In the genomic region with DNA sequence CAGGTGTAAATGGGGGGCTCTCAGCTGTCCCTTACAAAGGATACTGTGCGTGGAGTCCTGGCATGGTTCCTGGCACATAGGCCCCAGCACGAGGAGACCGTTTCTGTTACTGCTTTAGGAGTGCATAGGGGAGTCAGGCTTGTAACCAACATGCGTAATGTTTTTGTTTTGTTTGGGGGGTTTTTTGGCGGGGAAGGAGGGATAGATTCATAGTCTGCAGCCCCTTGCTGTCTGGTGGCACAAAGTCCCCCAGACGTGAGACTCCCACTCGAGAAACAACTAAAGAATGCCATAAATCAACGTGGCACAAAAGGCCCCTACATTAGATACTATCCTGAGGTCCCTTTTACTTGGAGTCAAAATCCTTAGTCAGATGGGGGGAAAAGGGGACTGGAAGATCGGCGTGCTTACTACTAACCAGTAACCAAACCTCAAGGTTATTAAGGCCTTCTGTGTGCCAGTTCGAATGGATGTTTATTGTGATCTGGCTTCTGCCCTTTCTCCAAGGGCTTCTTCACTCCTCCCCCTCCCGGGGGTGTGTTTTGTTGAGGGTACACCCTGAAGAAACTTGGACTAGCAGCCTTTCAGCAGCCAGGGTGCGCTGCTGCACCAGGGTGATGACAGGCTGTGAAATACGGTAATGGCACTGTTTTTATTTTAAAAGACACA, we compare ENCODE assay signal across 8 cellular contexts. TPM values are rescaled to one million over a fixed set of nuclear protein-coding genes. Genes with fewer than 3 reads are reported as not detected.
DNase-seq lines count a peak whose midpoint lies in the region; ATAC-seq and TF ChIP-seq lines count a peak whose summit lies in the region.

No MANE protein-coding gene starts in this region.

- WGBS in liver: under 1% methylated on average over 14 of the region's 14 CpGs

- POLR2A ChIA-PET in A673 (lab: Charles Lee; ENCODE audit: low non-redundant PET): no interaction called here
- POLR2A ChIA-PET in activated CD4-positive, alpha-beta T cell treated with anti-CD3 and anti-CD28 coated beads, Interleukin-2, amount 10 ng/mL, durations not matched to agents 7 days and 5 days (lab: Charles Lee): no interaction called here

- peak overlapping the region; percentile 99 for H3K27ac Mint-ChIP-seq in activated CD4-positive, alpha-beta T cell treated with anti-CD3 and anti-CD28 coated beads, Interleukin-2, amount 10 ng/mL, durations not matched to agents 7 days and 5 days
- peak overlapping the region; percentile 94 for H3K27ac Mint-ChIP-seq in dendritic cell treated with granulocyte-macrophage colony-stimulating factor and Interleukin-4, amounts not matched to agents 40 ng/mL and 50 ng/mL, for 4 days

- CTCF ChIA-PET in A673 (lab: Charles Lee): no interaction called here
- CTCF ChIA-PET in activated CD4-positive, alpha-beta T cell treated with anti-CD3 and anti-CD28 coated beads, Interleukin-2, amount 10 ng/mL, durations not matched to agents 7 days and 5 days (lab: Charles Lee): interaction anchor here (0.6 to 11.9 kb wide), 7 partner anchors 12 to 388 kb away, joined by 3 to 105 read pairs (median 3); a partner anchor contains a TSS

- H3K27me3 Mint-ChIP-seq in activated CD4-positive, alpha-beta T cell treated with anti-CD3 and anti-CD28 coated beads, Interleukin-2, amount 10 ng/mL, durations not matched to agents 7 days and 5 days: no peaks in the 10 kb centered on the region
- no peaks in the 10 kb centered on the region for H3K27me3 Mint-ChIP-seq in dendritic cell treated with granulocyte-macrophage colony-stimulating factor and Interleukin-4, amounts not matched to agents 40 ng/mL and 50 ng/mL, for 4 days

- H3K27me3 ChIP-seq in A673 (replicated peaks; ENCODE audit: insufficient read depth, low read depth, low read length, poor library complexity) (no peaks in the 10 kb centered on the region), liver (ENCODE audit: control insufficient read depth in 4 of 4, insufficient read depth in 4 of 4, low read length in 3 of 4) (no peaks in the 10 kb centered on the region)

- H3K9me3 ChIP-seq in A673 (ENCODE audit: low read depth, low read length, poor library complexity, severe bottlenecking): no peaks in the 10 kb centered on the region
- H3K9me3 ChIP-seq in liver (ENCODE audit: control insufficient read depth in 4 of 4, low read length in 3 of 4): no peaks in the 10 kb centered on the region

- peak; percentile 93 for TF ChIP-seq RAD21 in liver (IDR thresholded peaks at IDR 0.05)

- TF ChIP-seq CTCF in A673 (conservative IDR thresholded peaks at IDR 0.05; ENCODE audit: low read depth, low read length) (peak; percentile 94), liver (IDR thresholded peaks at IDR 0.05; ENCODE audit: low read depth, low read length, missing input control) (peak; percentile 80)

- ATAC-seq in GM18867 (IDR thresholded peaks at IDR 0.05; ENCODE audit: unreplicated experiment): peak; percentile 37
- ATAC-seq in HG03460 (IDR thresholded peaks at IDR 0.05; ENCODE audit: unreplicated experiment): peak; percentile 34

- H3K4me1 ChIP-seq in A673 (ENCODE audit: insufficient read depth, low read length, poor library complexity, severe bottlenecking): peaks cover 42% of the 10 kb centered on the region
- peaks cover 8 to 49% (median 39%) of the 10 kb centered on the region in 4 donors for H3K4me1 ChIP-seq in liver (ENCODE audit: control insufficient read depth in 4 of 4, insufficient read depth in 4 of 4, low read length in 3 of 4)

- H3K9ac ChIP-seq in liver (ENCODE audit: low read depth in 1 of 2, low read length in 2 of 2): peak overlapping the region; percentile 66 to 79

- H3K4me1 Mint-ChIP-seq in activated CD4-positive, alpha-beta T cell treated with anti-CD3 and anti-CD28 coated beads, Interleukin-2, amount 10 ng/mL, durations not matched to agents 7 days and 5 days: peaks cover 67% of the 10 kb centered on the region
- peaks cover 62% of the 10 kb centered on the region for H3K4me1 Mint-ChIP-seq in dendritic cell treated with granulocyte-macrophage colony-stimulating factor and Interleukin-4, amounts not matched to agents 40 ng/mL and 50 ng/mL, for 4 days (ENCODE audit: low read depth)

- peak overlapping the region; percentile 100 for H3K4me3 Mint-ChIP-seq in activated CD4-positive, alpha-beta T cell treated with anti-CD3 and anti-CD28 coated beads, Interleukin-2, amount 10 ng/mL, durations not matched to agents 7 days and 5 days
- peak overlapping the region; percentile 100 for H3K4me3 Mint-ChIP-seq in dendritic cell treated with granulocyte-macrophage colony-stimulating factor and Interleukin-4, amounts not matched to agents 40 ng/mL and 50 ng/mL, for 4 days

- H3K9me3 Mint-ChIP-seq in activated CD4-positive, alpha-beta T cell treated with anti-CD3 and anti-CD28 coated beads, Interleukin-2, amount 10 ng/mL, durations not matched to agents 7 days and 5 days: no peaks in the 10 kb centered on the region
- H3K9me3 Mint-ChIP-seq in dendritic cell treated with granulocyte-macrophage colony-stimulating factor and Interleukin-4, amounts not matched to agents 40 ng/mL and 50 ng/mL, for 4 days: no peaks in the 10 kb centered on the region

- H3K27ac ChIP-seq in A673 (ENCODE audit: low read depth, low read length, poor library complexity, severe bottlenecking): peak overlapping the region; percentile 97
- peak overlapping the region; percentile 80 to 85 for H3K27ac ChIP-seq in liver (ENCODE audit: low read depth in 1 of 2, low read length in 2 of 2)

- peaks cover 31% of the 10 kb centered on the region for H3K36me3 Mint-ChIP-seq in activated CD4-positive, alpha-beta T cell treated with anti-CD3 and anti-CD28 coated beads, Interleukin-2, amount 10 ng/mL, durations not matched to agents 7 days and 5 days (ENCODE audit: low read depth)
- peaks cover 68% of the 10 kb centered on the region for H3K36me3 Mint-ChIP-seq in dendritic cell treated with granulocyte-macrophage colony-stimulating factor and Interleukin-4, amounts not matched to agents 40 ng/mL and 50 ng/mL, for 4 days (ENCODE audit: low read depth)

- DNase-seq in A673 (ENCODE audit: low spot score) (peak; percentile 93), NCI-H526 treated with DMSO at 0.1 percent for 48 hours (lab: John Stamatoyannopoulos, UW) (peak; percentile 54)
- DNase-seq in activated CD4-positive, alpha-beta T cell treated with anti-CD3 and anti-CD28 coated beads, Interleukin-2, amount 10 ng/mL, durations not matched to agents 7 days and 5 days: peak; percentile 92
- DNase-seq in stimulated activated CD4-positive, alpha-beta T cell treated with anti-CD3 and anti-CD28 coated beads, Interleukin-4, amount 100 ng/mL, for 1 hour: peak; percentile 85

- TSS peak; percentile 54 for BruUV-seq in A673 (replicated peaks; lab: Mats Ljungman, UMichigan)

- H3K36me3 ChIP-seq in A673 (ENCODE audit: insufficient read depth, low read length, poor library complexity, severe bottlenecking): peaks cover 39% of the 10 kb centered on the region
- H3K36me3 ChIP-seq in liver (ENCODE audit: control insufficient read depth in 4 of 4, insufficient read depth in 3 of 4, low read depth in 1 of 4, low read length in 3 of 4): peaks cover 0 to 22% (median 20%) of the 10 kb centered on the region in 4 donors

- intact Hi-C loops in A673 (cut with micrococcal nuclease; ENCODE audit: unreplicated experiment): loop anchor here (1.0 to 10.0 kb wide), 6 partner anchors 55 to 534 kb away; a partner anchor contains a TSS
- intact Hi-C loops in dendritic cell treated with granulocyte-macrophage colony-stimulating factor and Interleukin-4, amounts not matched to agents 40 ng/mL and 50 ng/mL, for 4 days (cut with micrococcal nuclease): loop anchor here (1.0 to 5.0 kb wide), 4 partner anchors 55 to 240 kb away; a partner anchor contains a TSS

- H3K4me3 ChIP-seq in A673 (ENCODE audit: low read depth, low read length, poor library complexity, severe bottlenecking) (peak overlapping the region; percentile 79), liver (ENCODE audit: low read depth in 1 of 3, low read length in 3 of 3) (peak overlapping the region; percentile 77 to 86 (median 81))

TF ChIP-seq in liver, 16 proteins besides CTCF, POLR2A, EP300 and RAD21 (continues in another document):
- TF ChIP-seq, protein P1, sequence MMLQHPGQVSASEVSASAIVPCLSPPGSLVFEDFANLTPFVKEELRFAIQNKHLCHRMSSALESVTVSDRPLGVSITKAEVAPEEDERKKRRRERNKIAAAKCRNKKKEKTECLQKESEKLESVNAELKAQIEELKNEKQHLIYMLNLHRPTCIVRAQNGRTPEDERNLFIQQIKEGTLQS (IDR thresholded peaks at IDR 0.05): peak; percentile 21
- TF ChIP-seq FOXA2 (IDR thresholded peaks at IDR 0.05): no peak
- no peak for TF ChIP-seq TAF1 (conservative IDR thresholded peaks at IDR 0.05)
- TF ChIP-seq HNF4A (conservative IDR thresholded peaks at IDR 0.05): peak in 1 of 2 donors; percentile 18
- no peak for TF ChIP-seq GABPA (IDR thresholded peaks at IDR 0.05 in 1 of 2, conservative IDR thresholded peaks at IDR 0.05 in 1 of 2)

RNA-seq across cellular contexts. Expression of a gene that starts 0.9 kb away (rescaled TPM):
- total RNA-seq in A673 (2021) (73.4 and 79.3 TPM in 2 replicates), liver (10 to 100 TPM; 42.3 to 75.6 TPM)
- total RNA-seq in activated CD4-positive, alpha-beta T cell treated with anti-CD3 and anti-CD28 coated beads, Interleukin-2, amount 10 ng/mL, durations not matched to agents 7 days and 5 days: 10 to 100 TPM; 60.8 to 66.0 TPM
- polyA plus RNA-seq in liver: 10 to 100 TPM; 52.0 to 85.9 TPM

RNA-seq across cellular contexts. Expression of a gene that starts 2.3 kb away (rescaled TPM):
- total RNA-seq in A673 (2021) (93.8 and 99.3 TPM in 2 replicates), liver (10 to 100 TPM; 36.6 to 37.1 TPM)
- 10 to 100 TPM; 63.0 to 72.6 TPM for total RNA-seq in activated CD4-positive, alpha-beta T cell treated with anti-CD3 and anti-CD28 coated beads, Interleukin-2, amount 10 ng/mL, durations not matched to agents 7 days and 5 days
- polyA plus RNA-seq in liver: 10 to 100 TPM in 1 of 2 donors, 1 to 10 TPM in 1; 5.9 to 10.5 TPM

RNA-seq across cellular contexts. Expression of a gene that starts 34.6 kb away (rescaled TPM):
- 1.0 TPM in 1 of 2 replicates, not detected in the other for total RNA-seq in A673 (2021)
- 1 to 10 TPM; 1.2 to 1.7 TPM for total RNA-seq in activated CD4-positive, alpha-beta T cell treated with anti-CD3 and anti-CD28 coated beads, Interleukin-2, amount 10 ng/mL, durations not matched to agents 7 days and 5 days
- 1 to 10 TPM in 1 of 2 donors, under 1 TPM in 1; 0.25 to 2.6 TPM for total RNA-seq in liver
- polyA plus RNA-seq in liver: under 1 TPM; 0.14 to 0.51 TPM

RNA-seq across cellular contexts. Expression of a gene that starts 48.2 kb away (rescaled TPM):
- total RNA-seq in A673 (2021) (3.6 and 4.1 TPM in 2 replicates), liver (10 to 100 TPM in 1 of 2 donors, 1 to 10 TPM in 1; 3.6 to 20.9 TPM)
- 1 to 10 TPM; 5.6 to 6.8 TPM for total RNA-seq in activated CD4-positive, alpha-beta T cell treated with anti-CD3 and anti-CD28 coated beads, Interleukin-2, amount 10 ng/mL, durations not matched to agents 7 days and 5 days
- polyA plus RNA-seq in liver: 1 to 10 TPM; 4.1 to 9.0 TPM

Comparison
In these comparisons a context has a peak if more than half of its experiments do, and no peak if none do; other contexts are left out.
1. Peak in every context shown above with its lines: DNase-seq, ATAC-seq, H3K4me3 ChIP-seq and H3K27ac ChIP-seq.